8 cellular contexts compared by ENCODE assay signal in genomic region chr19:46861691-46862503, GRCh38. TPM values are rescaled to one million over a fixed set of nuclear protein-coding genes. Genes with fewer than 3 reads are reported as not detected.
DNase-seq lines count a peak whose midpoint lies in the region; ATAC-seq and TF ChIP-seq lines count a peak whose summit lies in the region.

No MANE protein-coding gene starts in this region.

- peak overlapping the region; percentile 69 for H3K9ac ChIP-seq in PC-3 (ENCODE audit: low read length)

- H4K20me1 ChIP-seq in PC-3 (ENCODE audit: low read length) = peaks cover 23% of the 10 kb centered on the region; the same call in 1 of the 2 replicates

- no peaks in the 10 kb centered on the region for H3K9me3 ChIP-seq in cardiac muscle cell (ENCODE audit: low read depth)
- no peaks in the 10 kb centered on the region for H3K9me3 ChIP-seq in PC-3 (ENCODE audit: low read length)
- no peaks in the 10 kb centered on the region for H3K9me3 ChIP-seq in sigmoid colon

- TSS peak; percentile 29 for BruUV-seq in PC-3 (replicated peaks; lab: Mats Ljungman, UMichigan)

- H3K36me3 ChIP-seq in cardiac muscle cell (no peaks in the 10 kb centered on the region), PC-3 (ENCODE audit: low read depth, low read length) (no peaks in the 10 kb centered on the region), sigmoid colon (no peaks in the 10 kb centered on the region)

- H3K4me2 ChIP-seq in PC-3 (ENCODE audit: low read length) = peak overlapping the region; percentile 99

- intact Hi-C loops in Right ventricle myocardium inferior (cut with DNase I) = loop anchor here (1.0 to 5.0 kb wide), 5 partner anchors 45 to 395 kb away; partner anchors contain the start of genes CCDC9 and ZC3H4
- intact Hi-C loops in PC-3 (cut with micrococcal nuclease) = loop anchor here (10.0 kb wide), 1 partner anchor 63 kb away; no protein-coding TSS in a partner anchor
- intact Hi-C loops in sigmoid colon (cut with DNase I) = loop anchor here (5.0 kb wide), 2 partner anchors 50 to 250 kb away; partner anchors contain the start of gene ZC3H4

- no peak for TF ChIP-seq EP300 in sigmoid colon (IDR thresholded peaks at IDR 0.05)

- H3K27me3 ChIP-seq in cardiac muscle cell = no peaks in the 10 kb centered on the region
- H3K27me3 ChIP-seq in PC-3 (ENCODE audit: low read length) = no peaks in the 10 kb centered on the region
- H3K27me3 ChIP-seq in sigmoid colon = no peaks in the 10 kb centered on the region

- DNase-seq in cardiac muscle cell (ENCODE audit: low read depth in 1 of 2, low spot score in 1 of 2) (peak in 1 of 2 donors; percentile 63), Right ventricle myocardium inferior (ENCODE audit: missing footprints) (no peak), PC-3 (peak; percentile 28), fibroblast of mammary gland (ENCODE audit: low read depth) (peak; percentile 24), sigmoid colon (peak; percentile 70)
- no peak for DNase-seq in central memory CD4-positive, alpha-beta T cell

- no peak for TF ChIP-seq CTCF in cardiac muscle cell (IDR thresholded peaks at IDR 0.05; ENCODE audit: low read depth, low read length)
- no peak for TF ChIP-seq CTCF in PC-3 (conservative IDR thresholded peaks at IDR 0.05; ENCODE audit: low read depth, low read length)
- no peak for TF ChIP-seq CTCF in fibroblast of mammary gland (conservative IDR thresholded peaks at IDR 0.05; ENCODE audit: control insufficient read depth, insufficient read depth, low read depth, low read length)
- TF ChIP-seq CTCF in sigmoid colon (IDR thresholded peaks at IDR 0.05) = no peak

- no peak overlapping the region for H2AFZ ChIP-seq in PC-3 (ENCODE audit: low read length)

- TF ChIP-seq POLR2A in sigmoid colon (IDR thresholded peaks at IDR 0.05) = peak in 1 of 2 donors; percentile 7

- CTCF ChIA-PET in PC-3 (lab: Charles Lee) = no interaction called here

- H3K4me1 ChIP-seq in cardiac muscle cell (ENCODE audit: low read depth) (peaks cover 25% of the 10 kb centered on the region), PC-3 (ENCODE audit: insufficient read depth, low read length) (peaks cover 49% of the 10 kb centered on the region), sigmoid colon (peaks cover 0 to 59% (median 56%) of the 10 kb centered on the region in 4 donors)

- H3K9me2 ChIP-seq in PC-3 (replicated peaks; ENCODE audit: low read length) = no peaks in the 10 kb centered on the region

- 1% methylated on average over 19 of the region's 19 CpGs for WGBS in sigmoid colon, 2 donors

- POLR2A ChIA-PET in PC-3 (lab: Charles Lee; ENCODE audit: unreplicated experiment) = interaction anchor here (0.6 kb wide), 1 partner anchor 1698 kb away, joined by 3 read pairs; no protein-coding TSS in a partner anchor

- H3K27ac ChIP-seq in cardiac muscle cell (peak overlapping the region; percentile 98), PC-3 (ENCODE audit: low read length) (peak overlapping the region; percentile 72), sigmoid colon (peak overlapping the region; percentile 95 to 99 (median 97))

- no peak for ATAC-seq in Right ventricle myocardium inferior
- ATAC-seq in PC-3 = no peak
- no peak for ATAC-seq in GM18519 (IDR thresholded peaks at IDR 0.05; ENCODE audit: low FRiP score, unreplicated experiment)
- no peak for ATAC-seq in GM21447 (IDR thresholded peaks at IDR 0.05; ENCODE audit: unreplicated experiment)

- peaks cover 5% of the 10 kb centered on the region for H3F3A ChIP-seq in PC-3 (ENCODE audit: low read length, unreplicated experiment)

- H3K4me3 ChIP-seq in cardiac muscle cell (peak overlapping the region; percentile 66), PC-3 (ENCODE audit: low read length) (peak overlapping the region; percentile 97), fibroblast of mammary gland (ENCODE audit: control insufficient read depth, low read depth, low read length) (peak overlapping the region; percentile 81), sigmoid colon (peak overlapping the region; percentile 49 to 99 (median 82))

- H3K79me2 ChIP-seq in PC-3 (ENCODE audit: low read length) = peaks cover 55% of the 10 kb centered on the region

RNA-seq across cellular contexts. Expression of gene ARHGAP35, which starts 1.1 kb away (rescaled TPM):
- 31.6 and 36.9 TPM in 2 replicates for total RNA-seq in cardiac muscle cell
- 15.9 and 19.8 TPM in 2 replicates for polyA plus RNA-seq in cardiac muscle cell
- total RNA-seq in Right ventricle myocardium inferior = 64.4 TPM
- 23.6 and 31.2 TPM in 2 replicates for total RNA-seq in PC-3 (2014; rRNA removed)
- total RNA-seq in sigmoid colon = 10 to 100 TPM; 33.9 to 55.7 (median 36.7) TPM
- 10 to 100 TPM; 11.4 to 35.6 (median 20.3) TPM for polyA plus RNA-seq in sigmoid colon

RNA-seq across cellular contexts. Expression of gene AP2S1, which starts 11.3 kb away (rescaled TPM):
- total RNA-seq in cardiac muscle cell (76.5 and 139 TPM in 2 replicates), Right ventricle myocardium inferior (94.7 TPM), PC-3 (2014; rRNA removed) (245 and 330 TPM in 2 replicates), sigmoid colon (10 to 100 TPM; 52.4 to 84.3 (median 73.0) TPM)
- polyA plus RNA-seq in cardiac muscle cell (206 and 260 TPM in 2 replicates), sigmoid colon (100 to 1,000 TPM; 139 to 167 (median 163) TPM)

Comparison
In these comparisons a context has a peak if more than half of its experiments do, and no peak if none do; other contexts are left out.
1. DNase-seq: peak in PC-3 (single experiment), fibroblast of mammary gland (single experiment) and sigmoid colon (single experiment); none in Right ventricle myocardium inferior (single experiment) and central memory CD4-positive, alpha-beta T cell (single experiment).
2. Peak in every context shown above with its lines, with median percentiles within 50 percentile points of each other: H3K27ac ChIP-seq and H3K4me3 ChIP-seq.